In genomic region chr17:27293898-27294688, GRCh38 we compare ENCODE assay signal across 8 cellular contexts. TPM values are rescaled to one million over a fixed set of nuclear protein-coding genes. Genes with fewer than 3 reads are reported as not detected.
A peak's percentile ranks its signal among the peaks of the same experiment; 100 is the strongest.
DNase-seq lines count a peak whose midpoint lies in the region; ATAC-seq, FAIRE-seq and TF ChIP-seq lines count a peak whose summit lies in the region.

WSB1 (plus strand) TSS chr17:27294114; CDS start chr17:27294396, 282 bp downstream.

- dilution Hi-C loops in keratinocyte (cut with MboI; ENCODE audit: extremely low pct_ligation_motif_present, low sequenced_read_pairs), result no loop called here

- no peak for TF ChIP-seq CTCF in keratinocyte (optimal IDR thresholded peaks at IDR 0.05 in 1 of 3, IDR thresholded peaks at IDR 0.05 in 1 of 3, conservative IDR thresholded peaks at IDR 0.05 in 1 of 3; ENCODE audit: extremely low read depth in 1 of 3, insufficient read depth in 2 of 3, low read length in 3 of 3)

- no peaks in the 10 kb centered on the region for H3K9me3 ChIP-seq in keratinocyte (ENCODE audit: control insufficient read depth, low read depth, low read length)

- peak; percentile 99 for TF ChIP-seq POLR2A in GM19099 (IDR thresholded peaks at IDR 0.05; ENCODE audit: extremely low read depth, insufficient read length, low read depth)

- H3K4me1 ChIP-seq in keratinocyte (ENCODE audit: control insufficient read depth, extremely low read depth, insufficient read depth, low read length), result peaks cover 12% of the 10 kb centered on the region

- H3K36me3 ChIP-seq in keratinocyte (ENCODE audit: control insufficient read depth in 2 of 2, extremely low read depth in 1 of 2, insufficient read depth in 2 of 2, low read length in 2 of 2), result no peaks in the 10 kb centered on the region

- DNase-seq in Ammon's horn (ENCODE audit: low spot score) (peak; percentile 93), NCI-H446 (lab: John Stamatoyannopoulos, UW) (peak; percentile 74 to 91), cerebellar cortex (ENCODE audit: low spot score) (peak; percentile 86), keratinocyte (ENCODE audit: low read depth, low spot score) (no peak)
- DNase-seq in activated CD4-positive, CD25-positive, alpha-beta regulatory T cell treated with anti-CD3 and anti-CD28 coated beads, Interleukin-2, amount 50 U/mL, for 72 hours, result peak; percentile 94
- DNase-seq in stimulated activated CD4-positive, alpha-beta T cell treated with anti-CD3 and anti-CD28 coated beads, Interleukin-12 subunit alpha, Interleukin-12 subunit beta, amount 100 ng/mL, for 48 hours (ENCODE audit: low read depth in 2 of 3, low spot score in 1 of 3), result peak; percentile 82 to 89 (median 84)

- H3K9ac ChIP-seq in keratinocyte (ENCODE audit: control insufficient read depth, extremely low read depth, insufficient read depth, low read length), result peak within 1 kb of the TSS; percentile 98

- peaks cover 3% of the 10 kb centered on the region for H4K20me1 ChIP-seq in keratinocyte (ENCODE audit: control insufficient read depth, extremely low read depth, insufficient read depth, low read length)

- H3K4me2 ChIP-seq in keratinocyte (ENCODE audit: control insufficient read depth, extremely low read depth, insufficient read depth, low read depth, low read length), result peak within 1 kb of the TSS; percentile 85

- no peak for FAIRE-seq in keratinocyte (lab: Jason Lieb, UNC)

- peak within 1 kb of the TSS; percentile 96 for H3K27ac ChIP-seq in keratinocyte (ENCODE audit: control insufficient read depth, insufficient read depth, low read length)

- H3K79me2 ChIP-seq in keratinocyte (ENCODE audit: control insufficient read depth, insufficient read depth, low read length), result peaks cover 51% of the 10 kb centered on the region

- H3K4me3 ChIP-seq in keratinocyte (ENCODE audit: control insufficient read depth in 2 of 3, extremely low read depth in 1 of 3, insufficient read depth in 2 of 3, low read depth in 1 of 3, low read length in 3 of 3), result peak within 1 kb of the TSS; percentile 91 to 99 (median 98)

- H3K27me3 ChIP-seq in keratinocyte (ENCODE audit: control insufficient read depth, extremely low read depth, insufficient read depth, low read length), result no peaks in the 10 kb centered on the region

- H3K9me1 ChIP-seq in keratinocyte (ENCODE audit: control insufficient read depth, extremely low read depth, insufficient read depth, low read length), result no peaks in the 10 kb centered on the region

- H2AFZ ChIP-seq in keratinocyte (ENCODE audit: control insufficient read depth, low read length), result peak within 1 kb of the TSS; percentile 97

- ATAC-seq in HG03378 (IDR thresholded peaks at IDR 0.05; ENCODE audit: unreplicated experiment), result peak; percentile 59

RNA-seq across cellular contexts. Expression of gene WSB1, which starts in this region (rescaled TPM):
- 70.2 to 141 TPM (median 135 TPM) in 3 replicates for polyA plus RNA-seq in keratinocyte
- 120 TPM for polyA plus RNA-seq in keratinocyte (2011; ENCODE audit: low read depth)
- polyA plus RNA-seq in keratinocyte (2011; cell fraction: cytosol; rRNA removed), result 33.7 and 50.3 TPM in 2 replicates
- polyA plus RNA-seq in keratinocyte (2011; cell fraction: nucleus; rRNA removed), result 498 and 811 TPM in 2 replicates
- polyA plus RNA-seq in keratinocyte (2012; ENCODE audit: low replicate concordance), result 37.7 and 91.6 TPM in 2 replicates
- polyA minus RNA-seq in keratinocyte, result 26.3 to 72.4 TPM (median 48.7 TPM) in 3 replicates
- polyA minus RNA-seq in keratinocyte (2011; cell fraction: cytosol; rRNA and poly(A)+ RNA removed), result 20.1 TPM
- polyA minus RNA-seq in keratinocyte (2011; cell fraction: nucleus; rRNA and poly(A)+ RNA removed), result 66.6 and 122 TPM in 2 replicates
